12 cellular contexts compared by ENCODE assay signal in the genomic region with DNA sequence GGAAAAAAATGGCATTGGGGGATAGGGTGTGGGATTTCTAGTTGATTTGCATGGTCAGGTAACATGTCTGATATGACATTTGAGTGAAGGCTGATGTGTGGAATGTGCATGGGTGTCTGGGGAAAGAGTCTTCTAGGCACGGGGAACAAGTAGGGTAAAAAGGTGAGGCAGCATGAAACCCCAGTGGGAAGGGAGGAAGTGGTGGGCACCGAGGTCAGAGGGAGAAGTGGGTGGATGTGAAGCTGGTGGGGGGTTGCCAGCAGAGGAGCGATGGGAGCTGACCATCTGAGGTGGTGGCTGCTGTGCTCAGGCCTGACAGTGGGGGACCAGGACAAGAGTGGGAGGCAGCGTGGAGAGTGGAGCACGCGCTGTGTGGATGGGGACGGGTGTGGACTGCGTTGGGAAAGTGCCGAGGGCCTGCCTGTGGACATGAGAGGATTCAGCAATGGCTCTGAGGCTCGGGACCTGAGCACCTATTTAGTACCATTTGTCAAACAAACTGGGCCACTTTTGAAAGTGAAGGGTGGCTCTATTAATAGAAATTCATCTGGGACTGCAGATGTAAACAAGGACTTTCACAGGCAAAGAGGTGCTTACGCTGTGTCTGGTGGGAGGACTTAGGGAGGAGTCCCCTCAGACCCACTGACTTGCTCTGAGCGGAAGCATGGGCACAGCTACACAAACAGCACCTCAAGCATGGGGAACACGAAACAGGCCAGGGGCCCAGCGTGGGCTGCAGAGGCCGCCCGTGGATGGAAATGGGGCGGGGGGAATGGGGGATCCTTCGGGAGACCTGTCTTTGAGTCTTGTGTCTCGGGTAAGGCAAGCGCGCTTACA. TPM values are rescaled to one million over a fixed set of nuclear protein-coding genes. Genes with fewer than 3 reads are reported as not detected.
A peak's percentile ranks its signal among the peaks of the same experiment; 100 is the strongest.
DNase-seq lines count a peak whose midpoint lies in the region; ATAC-seq and TF ChIP-seq lines count a peak whose summit lies in the region.
"Had no signal": no experiment of that assay in that cellular context is flagged by ENCODE, and none has a peak within 500 bp of the region (broad histone marks: within the 10 kb centered on the region; RNA-seq: fewer than 3 reads in every experiment).

No MANE protein-coding gene starts in this region.

- H3K9me3 Mint-ChIP-seq in WTC11 (peaks cover 9% of the 10 kb centered on the region), immature natural killer cell (no peaks in the 10 kb centered on the region)

- H3K27me3 ChIP-seq in left ventricle myocardium inferior (ENCODE audit: low read depth) (no peaks in the 10 kb centered on the region), right cardiac atrium (ENCODE audit: control insufficient read depth, insufficient read depth) (no peaks in the 10 kb centered on the region), thoracic aorta (replicated peaks; ENCODE audit: insufficient read depth) (no peaks in the 10 kb centered on the region)

- 85% methylated on average over 21 of the region's 21 CpGs for WGBS in right cardiac atrium

- in situ Hi-C loops in KBM-7 (cut with MboI; ENCODE audit: low pct_unique_long_range_greater_than_20kb, low sequenced_read_pairs), result no loop called here

- POLR2A ChIA-PET in WTC11 (lab: Charles Lee), result no interaction called here

- no peaks in the 10 kb centered on the region for H3K9me3 ChIP-seq in left ventricle myocardium inferior (replicated peaks)
- no peaks in the 10 kb centered on the region for H3K9me3 ChIP-seq in right cardiac atrium (ENCODE audit: control insufficient read depth, low read length)
- H3K9me3 ChIP-seq in thoracic aorta, result no peaks in the 10 kb centered on the region

- intact Hi-C loops in left ventricle myocardium inferior (cut with micrococcal nuclease) (no loop called here), right cardiac atrium (cut with DNase I) (no loop called here)

- peak overlapping the region; percentile 90 for H3K4me3 Mint-ChIP-seq in WTC11
- peak overlapping the region; percentile 89 to 100 (median 97) for H3K4me3 Mint-ChIP-seq in immature natural killer cell

- TF ChIP-seq CTCF in left ventricle myocardium inferior (IDR thresholded peaks at IDR 0.05; ENCODE audit: borderline replicate concordance) (no peak), WTC11 (IDR thresholded peaks at IDR 0.05) (no peak), thoracic aorta (IDR thresholded peaks at IDR 0.05) (no peak)

- H3K27me3 Mint-ChIP-seq in WTC11 (ENCODE audit: low read depth), result peaks cover 22% of the 10 kb centered on the region
- H3K27me3 Mint-ChIP-seq in immature natural killer cell (ENCODE audit: low read depth in 3 of 3), result peaks cover 14 to 20% (median 15%) of the 10 kb centered on the region in 3 donors

- H3K4me3 ChIP-seq in left ventricle myocardium inferior (peak overlapping the region; percentile 23), right cardiac atrium (ENCODE audit: low read length) (no peak overlapping the region), thoracic aorta (peak overlapping the region; percentile 26)

- H3K27ac Mint-ChIP-seq in WTC11 (peak overlapping the region; percentile 63), immature natural killer cell (peak overlapping the region; percentile 67 to 99 (median 90))

- DNase-seq in left ventricle myocardium inferior, result no peak
- no peak for DNase-seq in right cardiac atrium
- DNase-seq in WTC11 (ENCODE audit: low spot score), result no peak
- no peak for DNase-seq in immature natural killer cell
- DNase-seq in thoracic aorta (ENCODE audit: low spot score), result no peak
- DNase-seq in NCI-H1930 (lab: John Stamatoyannopoulos, UW), result no peak
- no peak for DNase-seq in NCI-H1092 (lab: John Stamatoyannopoulos, UW)
- no peak for DNase-seq in KBM-7
- DNase-seq: head of caudate nucleus; KG1; NCI-H446; stimulated activated CD4-positive, alpha-beta T cell treated with anti-CD3 and anti-CD28 coated beads, Interleukin-1b, Interleukin-23, amount 100 ng/mL, for 48 hours had no signal

- H3K4me1 ChIP-seq in left ventricle myocardium inferior, result peaks cover 42% of the 10 kb centered on the region
- peaks cover 9% of the 10 kb centered on the region for H3K4me1 ChIP-seq in right cardiac atrium (ENCODE audit: control insufficient read depth, insufficient read depth, low read length)
- H3K4me1 ChIP-seq in thoracic aorta (ENCODE audit: control insufficient read depth in 1 of 2, low read depth in 2 of 2), result peaks cover 19 to 32% of the 10 kb centered on the region in 2 donors

- CTCF ChIA-PET in WTC11 (lab: Charles Lee), result interaction anchor here (1.0 to 2.3 kb wide), 3 partner anchors 14 to 25 kb away, joined by 3 to 13 read pairs (median 5); no protein-coding TSS in a partner anchor

- H3K36me3 ChIP-seq in left ventricle myocardium inferior (peaks cover 12% of the 10 kb centered on the region), thoracic aorta (no peaks in the 10 kb centered on the region)

- H3K36me3 Mint-ChIP-seq in WTC11 (peaks cover 26% of the 10 kb centered on the region), immature natural killer cell (peaks cover 10 to 27% (median 13%) of the 10 kb centered on the region in 3 donors)

- no peak for ATAC-seq in right cardiac atrium
- no peak for ATAC-seq in WTC11
- ATAC-seq in thoracic aorta (ENCODE audit: insufficient number of reproducible peaks, low FRiP score, low read depth), result no peak

- no peak overlapping the region for H3K27ac ChIP-seq in left ventricle myocardium inferior (replicated peaks)
- H3K27ac ChIP-seq in right cardiac atrium (ENCODE audit: low read length), result no peak overlapping the region
- H3K27ac ChIP-seq in thoracic aorta, result no peak overlapping the region

- H3K4me1 Mint-ChIP-seq in WTC11, result peaks cover 31% of the 10 kb centered on the region
- peaks cover 70 to 77% of the 10 kb centered on the region in 2 donors for H3K4me1 Mint-ChIP-seq in immature natural killer cell

TF ChIP-seq in WTC11, 78 proteins besides CTCF, POLR2A, EP300 and RAD21:
- TF ChIP-seq NR2C2 (CRISPR knock-in tag; IDR thresholded peaks at IDR 0.05), result no peak
- TF ChIP-seq, protein P1, sequence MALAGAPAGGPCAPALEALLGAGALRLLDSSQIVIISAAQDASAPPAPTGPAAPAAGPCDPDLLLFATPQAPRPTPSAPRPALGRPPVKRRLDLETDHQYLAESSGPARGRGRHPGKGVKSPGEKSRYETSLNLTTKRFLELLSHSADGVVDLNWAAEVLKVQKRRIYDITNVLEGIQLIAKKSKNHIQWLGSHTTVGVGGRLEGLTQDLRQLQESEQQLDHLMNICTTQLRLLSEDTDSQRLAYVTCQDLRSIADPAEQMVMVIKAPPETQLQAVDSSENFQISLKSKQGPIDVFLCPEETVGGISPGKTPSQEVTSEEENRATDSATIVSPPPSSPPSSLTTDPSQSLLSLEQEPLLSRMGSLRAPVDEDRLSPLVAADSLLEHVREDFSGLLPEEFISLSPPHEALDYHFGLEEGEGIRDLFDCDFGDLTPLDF (CRISPR knock-in tag; IDR thresholded peaks at IDR 0.05), result no peak
- no peak for TF ChIP-seq FOXP1 (CRISPR knock-in tag; IDR thresholded peaks at IDR 0.05; ENCODE audit: borderline replicate concordance)
- TF ChIP-seq SOX15 (CRISPR knock-in tag; IDR thresholded peaks at IDR 0.05), result no peak
- TF ChIP-seq NFATC4 (CRISPR knock-in tag; IDR thresholded peaks at IDR 0.05), result no peak
- TF ChIP-seq NR3C1 (CRISPR knock-in tag; conservative IDR thresholded peaks at IDR 0.05; ENCODE audit: low read depth), result no peak
- no peak for TF ChIP-seq ATF1 (CRISPR knock-in tag; IDR thresholded peaks at IDR 0.05)
- no peak for TF ChIP-seq JAZF1 (CRISPR knock-in tag; IDR thresholded peaks at IDR 0.05)
- TF ChIP-seq RORB (CRISPR knock-in tag; IDR thresholded peaks at IDR 0.05), result no peak

RNA-seq across cellular contexts. Expression of a gene that starts 16.7 kb away (rescaled TPM):
- total RNA-seq in left ventricle myocardium inferior, result not detected
- 1 to 10 TPM in 1 of 4 donors, not detected in 3; 1.5 TPM for total RNA-seq in right cardiac atrium
- polyA plus RNA-seq in right cardiac atrium, result 0.16 TPM
- 0.55 TPM in 1 of 3 replicates, not detected in the others for total RNA-seq in WTC11 (2021)
- polyA plus RNA-seq in immature natural killer cell, result 1 to 10 TPM in 1 of 3 donors, not detected in 2; 1.5 TPM
- total RNA-seq in thoracic aorta, result 1 to 10 TPM in 1 of 2 donors, not detected in 1; 1.2 TPM

RNA-seq across cellular contexts. Expression of a gene that starts 32.7 kb away (rescaled TPM):
- total RNA-seq in left ventricle myocardium inferior, result 41.5 TPM
- 10 to 100 TPM; 51.9 to 58.6 (median 54.1) TPM for total RNA-seq in right cardiac atrium
- polyA plus RNA-seq in right cardiac atrium, result 73.4 TPM
- 52.0 to 56.9 TPM (median 54.4 TPM) in 3 replicates for total RNA-seq in WTC11 (2021)
- 100 to 1,000 TPM in 2 of 3 donors, 10 to 100 TPM in 1; 81.3 to 159 (median 139) TPM for polyA plus RNA-seq in immature natural killer cell
- total RNA-seq in thoracic aorta, result 10 to 100 TPM; 47.1 to 62.6 TPM

RNA-seq across cellular contexts. Expression of a gene that starts 36.5 kb away (rescaled TPM):
- total RNA-seq in left ventricle myocardium inferior (223 TPM), right cardiac atrium (100 to 1,000 TPM; 250 to 276 (median 263) TPM), WTC11 (2021) (296 to 319 TPM (median 303 TPM) in 3 replicates), thoracic aorta (100 to 1,000 TPM; 131 to 243 TPM)
- polyA plus RNA-seq in right cardiac atrium (335 TPM), immature natural killer cell (100 to 1,000 TPM; 143 to 174 (median 161) TPM)

RNA-seq across cellular contexts. Expression of a gene that starts 39.0 kb away (rescaled TPM):
- 7.1 TPM for total RNA-seq in left ventricle myocardium inferior
- total RNA-seq in right cardiac atrium, result 1 to 10 TPM; 7.5 to 9.1 (median 8.4) TPM
- 7.0 TPM for polyA plus RNA-seq in right cardiac atrium
- 21.4 to 23.4 TPM (median 21.9 TPM) in 3 replicates for total RNA-seq in WTC11 (2021)
- 10 to 100 TPM; 53.5 to 65.8 (median 54.2) TPM for polyA plus RNA-seq in immature natural killer cell
- 10 to 100 TPM; 18.1 to 27.4 TPM for total RNA-seq in thoracic aorta
